Comparison of ENCODE assay signal across 30 cellular contexts in genomic region chr17:10589553-10590145, GRCh38. TPM values are rescaled to one million over a fixed set of nuclear protein-coding genes. Genes with fewer than 3 reads are reported as not detected.
"Had no signal": no experiment of that assay in that cellular context is flagged by ENCODE, and none has a peak within 500 bp of the region (broad histone marks: within the 10 kb centered on the region; RNA-seq: fewer than 3 reads in every experiment).

No MANE protein-coding gene starts in this region.

- H3K4me1 Mint-ChIP-seq: endodermal cell, mesothelial cell of epicardium had no signal

- H3K4me3 ChIP-seq: colonic mucosa, esophagus squamous epithelium, gastrocnemius medialis, heart right ventricle, left lung, lower lobe of right lung, mucosa of descending colon had no signal

- H3K4me3 Mint-ChIP-seq: dendritic cell treated with granulocyte-macrophage colony-stimulating factor and Interleukin-4, amounts not matched to agents 40 ng/mL and 50 ng/mL, for 4 days; effector memory CD8-positive, alpha-beta T cell; endodermal cell; mesothelial cell of epicardium had no signal

- H3K9me3 Mint-ChIP-seq: dendritic cell treated with granulocyte-macrophage colony-stimulating factor and Interleukin-4, amounts not matched to agents 40 ng/mL and 50 ng/mL, for 4 days; effector memory CD8-positive, alpha-beta T cell had no signal

- H3K27ac ChIP-seq: colonic mucosa, epithelial cell of prostate, esophagus squamous epithelium, heart right ventricle, left lung, lower lobe of right lung had no signal

- H3K4me1 ChIP-seq: colonic mucosa, esophagus squamous epithelium, gastrocnemius medialis, heart right ventricle, left lung, lower lobe of right lung had no signal

- DNase-seq: colonic mucosa; cortex of kidney; effector CD8-positive, alpha-beta T cell; effector memory CD8-positive, alpha-beta T cell; endodermal cell; erythroblast; esophagus squamous epithelium; foreskin fibroblast; foreskin melanocyte; gastrocnemius medialis; glutamatergic neuron; heart right ventricle; hippocampal formation; left cardiac atrium; left lung; left ventricle myocardium superior; lower lobe of right lung; mesenchymal stem cell; mucosa of descending colon had no signal

- H3K9me3 ChIP-seq: colonic mucosa, esophagus squamous epithelium, gastrocnemius medialis, left lung, lower lobe of right lung, mucosa of descending colon had no signal

- ATAC-seq: effector memory CD8-positive, alpha-beta T cell; esophagus mucosa; gastrocnemius medialis; heart right ventricle; left cardiac atrium; left lung; left ventricle myocardium superior; lower lobe of right lung; mucosa of descending colon had no signal

- H3K36me3 Mint-ChIP-seq: mesothelial cell of epicardium had no signal

- H3K27ac Mint-ChIP-seq: dendritic cell treated with granulocyte-macrophage colony-stimulating factor and Interleukin-4, amounts not matched to agents 40 ng/mL and 50 ng/mL, for 4 days; effector memory CD8-positive, alpha-beta T cell; endodermal cell; mesothelial cell of epicardium had no signal

- H3K36me3 ChIP-seq: colonic mucosa, esophagus squamous epithelium, gastrocnemius medialis, heart right ventricle, left lung, lower lobe of right lung had no signal

- H3K27me3 ChIP-seq: colonic mucosa, esophagus squamous epithelium, gastrocnemius medialis had no signal

RNA-seq across cellular contexts. Expression of gene MYH2, which starts 40.2 kb away (rescaled TPM):
- total RNA-seq: chondrocyte, dermis microvascular lymphatic vessel endothelial cell, esophagus squamous epithelium, glomerular endothelial cell, kidney epithelial cell, left cardiac atrium, lung microvascular endothelial cell, mesenteric fat pad, mesothelial cell of epicardium had no signal
- polyA plus RNA-seq: keratinocyte had no signal
